ENCODE assay signal across 21 cellular contexts in the genomic region with DNA sequence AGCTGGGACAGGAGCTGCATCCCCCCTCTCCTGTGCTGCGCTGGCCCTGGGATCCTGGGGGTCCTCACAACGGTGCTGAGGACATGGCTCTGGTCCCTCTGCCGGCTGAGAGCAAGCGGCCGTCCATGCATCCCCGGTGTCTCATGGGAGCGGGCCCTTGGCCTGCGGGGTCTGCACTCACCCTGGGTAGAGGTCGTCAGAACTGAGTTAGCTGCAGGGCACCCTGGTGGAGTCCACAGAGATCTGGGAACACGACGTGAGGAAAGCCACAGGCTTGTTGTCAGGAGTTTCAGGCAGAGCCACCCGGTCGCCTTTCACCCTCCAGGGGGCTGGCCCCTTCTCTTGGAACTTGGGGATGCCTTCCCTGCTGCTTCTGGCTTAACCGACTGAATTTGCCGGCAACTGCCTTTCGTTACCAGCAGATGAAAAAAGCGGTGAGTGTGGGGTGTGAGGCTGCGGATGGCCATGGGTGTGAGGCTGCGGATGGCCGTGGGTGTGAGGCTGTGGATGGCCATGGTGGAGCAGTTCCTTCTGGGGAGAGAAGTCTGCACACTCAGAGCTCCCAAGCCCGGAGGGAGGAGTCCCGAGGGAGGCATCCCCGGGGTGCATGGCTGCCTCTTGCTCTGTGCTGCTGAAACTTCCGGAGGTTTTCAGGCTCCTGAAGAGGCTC.
"Had no signal": no experiment of that assay in that cellular context is flagged by ENCODE, and none has a peak within 500 bp of the region (broad histone marks: within the 10 kb centered on the region; RNA-seq: fewer than 3 reads in every experiment).

No MANE protein-coding gene starts in this region.

- H3K27ac ChIP-seq: colonic mucosa, hepatocyte, tibial nerve had no signal

- H3K4me2 ChIP-seq: hepatocyte had no signal

- H3K27ac Mint-ChIP-seq: activated CD8-positive, alpha-beta T cell treated with anti-CD3 and anti-CD28 coated beads for 36 hours; activated T-helper 17 cell treated with anti-CD3 and anti-CD28 coated beads, Interleukin-2, amount 50 U/mL, for 72 hours; natural killer cell; stimulated activated naive B cell treated with anti-CD40 and anti-IgM and Interleukin-4, amounts not matched to agents 10 μg/mL and 1 μg/mL and 100 μg/mL, for 72 hours had no signal

- H3K4me3 ChIP-seq: colonic mucosa, hepatocyte, lung, tibial nerve had no signal

- H3K4me1 Mint-ChIP-seq: activated T-helper 17 cell treated with anti-CD3 and anti-CD28 coated beads, Interleukin-2, amount 50 U/mL, for 72 hours; natural killer cell had no signal

- H3K27me3 ChIP-seq: colonic mucosa, hepatocyte, tibial nerve had no signal

- DNase-seq: activated CD4-positive, alpha-beta T cell treated with anti-CD3 and anti-CD28 coated beads for 1 hour; activated CD4-positive, alpha-beta T cell treated with anti-CD3 and anti-CD28 coated beads, Interleukin-2, amount 50 U/mL, for 1 hour; activated CD8-positive, alpha-beta T cell treated with anti-CD3 and anti-CD28 coated beads for 36 hours; activated T-cell treated with anti-CD3 and anti-CD28 coated beads, Interleukin-2, amount 50 U/mL, for 4 hours; anterior cingulate cortex; colonic mucosa; effector memory CD4-positive, alpha-beta T cell; islet precursor cell; mesendoderm; natural killer cell; stimulated activated CD4-positive, alpha-beta T cell treated with anti-CD3 and anti-CD28 coated beads, Interleukin-15, amount 100 ng/mL, for 24 hours; stimulated activated CD4-positive, alpha-beta T cell treated with anti-CD3 and anti-CD28 coated beads, Interleukin-2, amount 100 ng/mL, for 24 hours; stimulated activated naive B cell treated with anti-CD40 and anti-IgM and Interleukin-4, amounts not matched to agents 10 μg/mL and 1 μg/mL and 100 μg/mL, for 72 hours; T-helper 2 cell had no signal

- H3K79me2 ChIP-seq: hepatocyte had no signal

- H2AFZ ChIP-seq: hepatocyte had no signal

- H3K4me3 Mint-ChIP-seq: activated CD8-positive, alpha-beta T cell treated with anti-CD3 and anti-CD28 coated beads for 36 hours; activated T-cell treated with anti-CD3 and anti-CD28 coated beads, Interleukin-2, amount 50 U/mL, for 4 hours; activated T-helper 17 cell treated with anti-CD3 and anti-CD28 coated beads, Interleukin-2, amount 50 U/mL, for 72 hours; natural killer cell; stimulated activated naive B cell treated with anti-CD40 and anti-IgM and Interleukin-4, amounts not matched to agents 10 μg/mL and 1 μg/mL and 100 μg/mL, for 72 hours had no signal

- H3K9me3 Mint-ChIP-seq: activated CD8-positive, alpha-beta T cell treated with anti-CD3 and anti-CD28 coated beads for 36 hours; activated naive CD4-positive, alpha-beta T cell treated with anti-CD3 and anti-CD28 coated beads, Interleukin-2, amount 50 U/mL, for 72 hours; activated T-cell treated with anti-CD3 and anti-CD28 coated beads, Interleukin-2, amount 50 U/mL, for 4 hours; activated T-helper 17 cell treated with anti-CD3 and anti-CD28 coated beads, Interleukin-2, amount 50 U/mL, for 72 hours; natural killer cell had no signal

- FAIRE-seq: bronchial epithelial cell, frontal cortex had no signal

- H3K4me1 ChIP-seq: colonic mucosa had no signal

- H3K27me3 Mint-ChIP-seq: activated CD8-positive, alpha-beta T cell treated with anti-CD3 and anti-CD28 coated beads for 36 hours; activated T-helper 17 cell treated with anti-CD3 and anti-CD28 coated beads, Interleukin-2, amount 50 U/mL, for 72 hours; stimulated activated naive B cell treated with anti-CD40 and anti-IgM and Interleukin-4, amounts not matched to agents 10 μg/mL and 1 μg/mL and 100 μg/mL, for 72 hours had no signal

- H3K36me3 ChIP-seq: colonic mucosa had no signal

- ATAC-seq: activated CD8-positive, alpha-beta T cell treated with anti-CD3 and anti-CD28 coated beads for 36 hours; activated naive CD4-positive, alpha-beta T cell treated with anti-CD3 and anti-CD28 coated beads, Interleukin-2, amount 50 U/mL, for 72 hours; activated T-cell treated with anti-CD3 and anti-CD28 coated beads, Interleukin-2, amount 50 U/mL, for 4 hours; activated T-helper 17 cell treated with anti-CD3 and anti-CD28 coated beads, Interleukin-2, amount 50 U/mL, for 72 hours; natural killer cell; stimulated activated naive B cell treated with anti-CD40 and anti-IgM and Interleukin-4, amounts not matched to agents 10 μg/mL and 1 μg/mL and 100 μg/mL, for 72 hours had no signal

- H3K9me3 ChIP-seq: colonic mucosa had no signal

- H3K36me3 Mint-ChIP-seq: activated naive CD4-positive, alpha-beta T cell treated with anti-CD3 and anti-CD28 coated beads, Interleukin-2, amount 50 U/mL, for 72 hours; natural killer cell had no signal
